Comparison of ENCODE assay signal across 2 cellular contexts in the genomic region with DNA sequence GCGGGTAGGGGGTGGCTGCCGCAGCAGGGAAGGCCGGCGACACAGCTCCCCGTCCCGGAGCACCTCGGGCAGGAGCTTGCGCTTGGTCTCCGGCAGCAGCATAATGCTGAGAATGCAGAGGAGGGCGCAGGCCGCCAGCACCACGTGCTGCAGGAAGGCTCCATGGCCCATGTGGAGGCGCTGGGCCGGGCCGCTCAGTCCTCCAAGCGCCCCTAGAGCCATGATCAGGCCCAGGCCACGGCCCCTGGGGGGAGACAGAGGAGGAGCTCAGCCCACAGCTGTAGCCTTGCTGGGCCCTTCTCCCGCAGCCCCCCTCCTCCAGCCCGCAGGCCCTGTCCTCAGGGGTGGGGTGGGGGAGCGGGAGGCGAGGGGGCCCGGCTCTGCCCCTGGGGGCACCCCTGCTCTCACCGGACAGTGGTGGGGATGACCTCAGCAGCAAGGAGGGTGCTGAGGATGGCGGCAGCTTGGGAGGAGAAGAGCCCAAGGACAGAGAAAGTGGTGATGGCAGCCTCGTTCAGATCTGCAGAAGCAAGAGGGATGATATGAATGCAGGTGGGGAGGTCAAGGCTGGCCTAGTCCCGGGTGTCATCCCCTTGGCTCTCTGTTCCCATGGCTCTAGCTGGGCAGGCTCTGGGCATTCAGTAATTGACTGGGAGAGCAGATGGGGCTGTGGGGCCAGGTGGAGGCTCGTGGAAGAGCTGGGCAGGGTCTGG.
TF ChIP-seq lines count a peak whose summit lies in the region.

No MANE protein-coding gene starts in this region.

TF ChIP-seq in WTC11, 78 proteins besides CTCF, POLR2A, EP300 and RAD21:
- TF ChIP-seq, protein P1, sequence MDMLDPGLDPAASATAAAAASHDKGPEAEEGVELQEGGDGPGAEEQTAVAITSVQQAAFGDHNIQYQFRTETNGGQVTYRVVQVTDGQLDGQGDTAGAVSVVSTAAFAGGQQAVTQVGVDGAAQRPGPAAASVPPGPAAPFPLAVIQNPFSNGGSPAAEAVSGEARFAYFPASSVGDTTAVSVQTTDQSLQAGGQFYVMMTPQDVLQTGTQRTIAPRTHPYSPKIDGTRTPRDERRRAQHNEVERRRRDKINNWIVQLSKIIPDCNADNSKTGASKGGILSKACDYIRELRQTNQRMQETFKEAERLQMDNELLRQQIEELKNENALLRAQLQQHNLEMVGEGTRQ (CRISPR knock-in tag; IDR thresholded peaks at IDR 0.05), result 0 out of 2 replicates have a peak, but pooled peaks have one; percentile 34
- TF ChIP-seq, protein P2, sequence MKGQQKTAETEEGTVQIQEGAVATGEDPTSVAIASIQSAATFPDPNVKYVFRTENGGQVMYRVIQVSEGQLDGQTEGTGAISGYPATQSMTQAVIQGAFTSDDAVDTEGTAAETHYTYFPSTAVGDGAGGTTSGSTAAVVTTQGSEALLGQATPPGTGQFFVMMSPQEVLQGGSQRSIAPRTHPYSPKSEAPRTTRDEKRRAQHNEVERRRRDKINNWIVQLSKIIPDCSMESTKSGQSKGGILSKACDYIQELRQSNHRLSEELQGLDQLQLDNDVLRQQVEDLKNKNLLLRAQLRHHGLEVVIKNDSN (CRISPR knock-in tag; IDR thresholded peaks at IDR 0.05), result peak; percentile 57; the same call in 1 of the 2 replicates
- TF ChIP-seq, protein P3, sequence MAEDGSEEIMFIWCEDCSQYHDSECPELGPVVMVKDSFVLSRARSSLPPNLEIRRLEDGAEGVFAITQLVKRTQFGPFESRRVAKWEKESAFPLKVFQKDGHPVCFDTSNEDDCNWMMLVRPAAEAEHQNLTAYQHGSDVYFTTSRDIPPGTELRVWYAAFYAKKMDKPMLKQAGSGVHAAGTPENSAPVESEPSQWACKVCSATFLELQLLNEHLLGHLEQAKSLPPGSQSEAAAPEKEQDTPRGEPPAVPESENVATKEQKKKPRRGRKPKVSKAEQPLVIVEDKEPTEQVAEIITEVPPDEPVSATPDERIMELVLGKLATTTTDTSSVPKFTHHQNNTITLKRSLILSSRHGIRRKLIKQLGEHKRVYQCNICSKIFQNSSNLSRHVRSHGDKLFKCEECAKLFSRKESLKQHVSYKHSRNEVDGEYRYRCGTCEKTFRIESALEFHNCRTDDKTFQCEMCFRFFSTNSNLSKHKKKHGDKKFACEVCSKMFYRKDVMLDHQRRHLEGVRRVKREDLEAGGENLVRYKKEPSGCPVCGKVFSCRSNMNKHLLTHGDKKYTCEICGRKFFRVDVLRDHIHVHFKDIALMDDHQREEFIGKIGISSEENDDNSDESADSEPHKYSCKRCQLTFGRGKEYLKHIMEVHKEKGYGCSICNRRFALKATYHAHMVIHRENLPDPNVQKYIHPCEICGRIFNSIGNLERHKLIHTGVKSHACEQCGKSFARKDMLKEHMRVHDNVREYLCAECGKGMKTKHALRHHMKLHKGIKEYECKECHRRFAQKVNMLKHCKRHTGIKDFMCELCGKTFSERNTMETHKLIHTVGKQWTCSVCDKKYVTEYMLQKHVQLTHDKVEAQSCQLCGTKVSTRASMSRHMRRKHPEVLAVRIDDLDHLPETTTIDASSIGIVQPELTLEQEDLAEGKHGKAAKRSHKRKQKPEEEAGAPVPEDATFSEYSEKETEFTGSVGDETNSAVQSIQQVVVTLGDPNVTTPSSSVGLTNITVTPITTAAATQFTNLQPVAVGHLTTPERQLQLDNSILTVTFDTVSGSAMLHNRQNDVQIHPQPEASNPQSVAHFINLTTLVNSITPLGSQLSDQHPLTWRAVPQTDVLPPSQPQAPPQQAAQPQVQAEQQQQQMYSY (CRISPR knock-in tag; IDR thresholded peaks at IDR 0.05), result no peak
- TF ChIP-seq, protein P4, sequence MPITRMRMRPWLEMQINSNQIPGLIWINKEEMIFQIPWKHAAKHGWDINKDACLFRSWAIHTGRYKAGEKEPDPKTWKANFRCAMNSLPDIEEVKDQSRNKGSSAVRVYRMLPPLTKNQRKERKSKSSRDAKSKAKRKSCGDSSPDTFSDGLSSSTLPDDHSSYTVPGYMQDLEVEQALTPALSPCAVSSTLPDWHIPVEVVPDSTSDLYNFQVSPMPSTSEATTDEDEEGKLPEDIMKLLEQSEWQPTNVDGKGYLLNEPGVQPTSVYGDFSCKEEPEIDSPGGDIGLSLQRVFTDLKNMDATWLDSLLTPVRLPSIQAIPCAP (CRISPR knock-in tag; IDR thresholded peaks at IDR 0.05), result 0 out of 2 replicates have a peak, but pooled peaks have one; percentile 14
- TF ChIP-seq, protein P5, sequence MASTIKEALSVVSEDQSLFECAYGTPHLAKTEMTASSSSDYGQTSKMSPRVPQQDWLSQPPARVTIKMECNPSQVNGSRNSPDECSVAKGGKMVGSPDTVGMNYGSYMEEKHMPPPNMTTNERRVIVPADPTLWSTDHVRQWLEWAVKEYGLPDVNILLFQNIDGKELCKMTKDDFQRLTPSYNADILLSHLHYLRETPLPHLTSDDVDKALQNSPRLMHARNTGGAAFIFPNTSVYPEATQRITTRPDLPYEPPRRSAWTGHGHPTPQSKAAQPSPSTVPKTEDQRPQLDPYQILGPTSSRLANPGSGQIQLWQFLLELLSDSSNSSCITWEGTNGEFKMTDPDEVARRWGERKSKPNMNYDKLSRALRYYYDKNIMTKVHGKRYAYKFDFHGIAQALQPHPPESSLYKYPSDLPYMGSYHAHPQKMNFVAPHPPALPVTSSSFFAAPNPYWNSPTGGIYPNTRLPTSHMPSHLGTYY (CRISPR knock-in tag; IDR thresholded peaks at IDR 0.05), result no peak

TF ChIP-seq in HepG2, 621 proteins besides CTCF, POLR2A, EP300 and RAD21:
- TF ChIP-seq, protein P6, sequence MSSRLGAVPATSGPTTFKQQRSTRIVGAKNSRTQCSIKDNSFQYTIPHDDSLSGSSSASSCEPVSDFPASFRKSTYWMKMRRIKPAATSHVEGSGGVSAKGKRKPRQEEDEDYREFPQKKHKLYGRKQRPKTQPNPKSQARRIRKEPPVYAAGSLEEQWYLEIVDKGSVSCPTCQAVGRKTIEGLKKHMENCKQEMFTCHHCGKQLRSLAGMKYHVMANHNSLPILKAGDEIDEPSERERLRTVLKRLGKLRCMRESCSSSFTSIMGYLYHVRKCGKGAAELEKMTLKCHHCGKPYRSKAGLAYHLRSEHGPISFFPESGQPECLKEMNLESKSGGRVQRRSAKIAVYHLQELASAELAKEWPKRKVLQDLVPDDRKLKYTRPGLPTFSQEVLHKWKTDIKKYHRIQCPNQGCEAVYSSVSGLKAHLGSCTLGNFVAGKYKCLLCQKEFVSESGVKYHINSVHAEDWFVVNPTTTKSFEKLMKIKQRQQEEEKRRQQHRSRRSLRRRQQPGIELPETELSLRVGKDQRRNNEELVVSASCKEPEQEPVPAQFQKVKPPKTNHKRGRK (CRISPR knock-in tag; IDR thresholded peaks at IDR 0.05), result no peak
- TF ChIP-seq, protein P7, sequence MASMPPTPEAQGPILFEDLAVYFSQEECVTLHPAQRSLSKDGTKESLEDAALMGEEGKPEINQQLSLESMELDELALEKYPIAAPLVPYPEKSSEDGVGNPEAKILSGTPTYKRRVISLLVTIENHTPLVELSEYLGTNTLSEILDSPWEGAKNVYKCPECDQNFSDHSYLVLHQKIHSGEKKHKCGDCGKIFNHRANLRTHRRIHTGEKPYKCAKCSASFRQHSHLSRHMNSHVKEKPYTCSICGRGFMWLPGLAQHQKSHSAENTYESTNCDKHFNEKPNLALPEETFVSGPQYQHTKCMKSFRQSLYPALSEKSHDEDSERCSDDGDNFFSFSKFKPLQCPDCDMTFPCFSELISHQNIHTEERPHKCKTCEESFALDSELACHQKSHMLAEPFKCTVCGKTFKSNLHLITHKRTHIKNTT (CRISPR knock-in tag; IDR thresholded peaks at IDR 0.05), result no peak
- TF ChIP-seq ZNF768 (CRISPR knock-in tag; IDR thresholded peaks at IDR 0.05) (peak; percentile 17; the same call in 1 of the 2 replicates), NFKB2 (CRISPR knock-in tag; IDR thresholded peaks at IDR 0.05; ENCODE audit: borderline replicate concordance) (0 out of 2 replicates have a peak, but pooled peaks have one; percentile 23), ZNF616 (CRISPR knock-in tag; IDR thresholded peaks at IDR 0.05; ENCODE audit: low read depth) (no peak), ZNF788 (CRISPR knock-in tag; IDR thresholded peaks at IDR 0.05; ENCODE audit: borderline replicate concordance) (no peak), GABPA (IDR thresholded peaks at IDR 0.05; ENCODE audit: low read depth, low read length) (no peak), GABPA (CRISPR knock-in tag; IDR thresholded peaks at IDR 0.05; ENCODE audit: low read depth) (no peak), SOX13 (IDR thresholded peaks at IDR 0.05) (no peak), SOX13 (CRISPR knock-in tag; conservative IDR thresholded peaks at IDR 0.05 in 1 of 2, IDR thresholded peaks at IDR 0.05 in 1 of 2) (no peak), ZNF430 (CRISPR knock-in tag; IDR thresholded peaks at IDR 0.05) (no peak), STAT5B (CRISPR knock-in tag; IDR thresholded peaks at IDR 0.05) (no peak), ZNF558 (CRISPR knock-in tag; IDR thresholded peaks at IDR 0.05; ENCODE audit: borderline replicate concordance) (0 out of 2 replicates have a peak, but pooled peaks have one; percentile 49), ZSCAN29 (CRISPR knock-in tag; conservative IDR thresholded peaks at IDR 0.05) (no peak), ZNF891 (CRISPR knock-in tag; IDR thresholded peaks at IDR 0.05) (peak; percentile 14; the same call in 1 of the 2 replicates), ZNF292 (CRISPR knock-in tag; IDR thresholded peaks at IDR 0.05; ENCODE audit: borderline replicate concordance, low read depth) (no peak), SP5 (CRISPR knock-in tag; IDR thresholded peaks at IDR 0.05; ENCODE audit: borderline replicate concordance, low read depth) (no peak), RXRA (CRISPR knock-in tag; IDR thresholded peaks at IDR 0.05) (no peak), ZSCAN21 (CRISPR knock-in tag; IDR thresholded peaks at IDR 0.05; ENCODE audit: borderline replicate concordance) (0 out of 2 replicates have a peak, but pooled peaks have one; percentile 26), ZFY (CRISPR knock-in tag; IDR thresholded peaks at IDR 0.05) (0 out of 2 replicates have a peak, but pooled peaks have one; percentile 20), NRL (CRISPR knock-in tag; IDR thresholded peaks at IDR 0.05; ENCODE audit: borderline replicate concordance) (peak; percentile 54), U2AF2 (IDR thresholded peaks at IDR 0.05; ENCODE audit: low read depth, low read length) (no peak)
- TF ChIP-seq, protein P8, sequence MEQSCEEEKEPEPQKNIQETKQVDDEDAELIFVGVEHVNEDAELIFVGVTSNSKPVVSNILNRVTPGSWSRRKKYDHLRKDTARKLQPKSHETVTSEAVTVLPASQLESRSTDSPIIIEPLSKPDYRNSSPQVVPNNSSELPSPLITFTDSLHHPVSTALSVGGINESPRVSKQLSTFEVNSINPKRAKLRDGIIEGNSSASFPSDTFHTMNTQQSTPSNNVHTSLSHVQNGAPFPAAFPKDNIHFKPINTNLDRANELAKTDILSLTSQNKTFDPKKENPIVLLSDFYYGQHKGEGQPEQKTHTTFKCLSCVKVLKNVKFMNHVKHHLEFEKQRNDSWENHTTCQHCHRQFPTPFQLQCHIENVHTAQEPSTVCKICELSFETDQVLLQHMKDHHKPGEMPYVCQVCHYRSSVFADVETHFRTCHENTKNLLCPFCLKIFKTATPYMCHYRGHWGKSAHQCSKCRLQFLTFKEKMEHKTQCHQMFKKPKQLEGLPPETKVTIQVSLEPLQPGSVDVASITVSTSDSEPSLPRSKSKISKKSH (CRISPR knock-in tag; IDR thresholded peaks at IDR 0.05; ENCODE audit: borderline replicate concordance), result peak; percentile 75; the same call in 1 of the 2 replicates
- TF ChIP-seq, protein P9, sequence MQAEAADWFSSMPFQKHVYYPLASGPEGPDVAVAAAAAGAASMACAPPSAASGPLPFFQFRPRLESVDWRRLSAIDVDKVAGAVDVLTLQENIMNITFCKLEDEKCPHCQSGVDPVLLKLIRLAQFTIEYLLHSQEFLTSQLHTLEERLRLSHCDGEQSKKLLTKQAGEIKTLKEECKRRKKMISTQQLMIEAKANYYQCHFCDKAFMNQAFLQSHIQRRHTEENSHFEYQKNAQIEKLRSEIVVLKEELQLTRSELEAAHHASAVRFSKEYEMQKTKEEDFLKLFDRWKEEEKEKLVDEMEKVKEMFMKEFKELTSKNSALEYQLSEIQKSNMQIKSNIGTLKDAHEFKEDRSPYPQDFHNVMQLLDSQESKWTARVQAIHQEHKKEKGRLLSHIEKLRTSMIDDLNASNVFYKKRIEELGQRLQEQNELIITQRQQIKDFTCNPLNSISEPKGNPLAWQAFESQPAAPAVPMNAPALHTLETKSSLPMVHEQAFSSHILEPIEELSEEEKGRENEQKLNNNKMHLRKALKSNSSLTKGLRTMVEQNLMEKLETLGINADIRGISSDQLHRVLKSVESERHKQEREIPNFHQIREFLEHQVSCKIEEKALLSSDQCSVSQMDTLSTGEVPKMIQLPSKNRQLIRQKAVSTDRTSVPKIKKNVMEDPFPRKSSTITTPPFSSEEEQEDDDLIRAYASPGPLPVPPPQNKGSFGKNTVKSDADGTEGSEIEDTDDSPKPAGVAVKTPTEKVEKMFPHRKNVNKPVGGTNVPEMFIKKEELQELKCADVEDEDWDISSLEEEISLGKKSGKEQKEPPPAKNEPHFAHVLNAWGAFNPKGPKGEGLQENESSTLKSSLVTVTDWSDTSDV (CRISPR knock-in tag; IDR thresholded peaks at IDR 0.05), result 0 out of 2 replicates have a peak, but pooled peaks have one; percentile 42
- TF ChIP-seq, protein P10, sequence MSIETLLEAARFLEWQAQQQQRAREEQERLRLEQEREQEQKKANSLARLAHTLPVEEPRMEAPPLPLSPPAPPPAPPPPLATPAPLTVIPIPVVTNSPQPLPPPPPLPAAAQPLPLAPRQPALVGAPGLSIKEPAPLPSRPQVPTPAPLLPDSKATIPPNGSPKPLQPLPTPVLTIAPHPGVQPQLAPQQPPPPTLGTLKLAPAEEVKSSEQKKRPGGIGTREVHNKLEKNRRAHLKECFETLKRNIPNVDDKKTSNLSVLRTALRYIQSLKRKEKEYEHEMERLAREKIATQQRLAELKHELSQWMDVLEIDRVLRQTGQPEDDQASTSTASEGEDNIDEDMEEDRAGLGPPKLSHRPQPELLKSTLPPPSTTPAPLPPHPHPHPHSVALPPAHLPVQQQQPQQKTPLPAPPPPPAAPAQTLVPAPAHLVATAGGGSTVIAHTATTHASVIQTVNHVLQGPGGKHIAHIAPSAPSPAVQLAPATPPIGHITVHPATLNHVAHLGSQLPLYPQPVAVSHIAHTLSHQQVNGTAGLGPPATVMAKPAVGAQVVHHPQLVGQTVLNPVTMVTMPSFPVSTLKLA (IDR thresholded peaks at IDR 0.05), result peak; percentile 28; the same call in 1 of the 2 replicates
